In the genomic region with DNA sequence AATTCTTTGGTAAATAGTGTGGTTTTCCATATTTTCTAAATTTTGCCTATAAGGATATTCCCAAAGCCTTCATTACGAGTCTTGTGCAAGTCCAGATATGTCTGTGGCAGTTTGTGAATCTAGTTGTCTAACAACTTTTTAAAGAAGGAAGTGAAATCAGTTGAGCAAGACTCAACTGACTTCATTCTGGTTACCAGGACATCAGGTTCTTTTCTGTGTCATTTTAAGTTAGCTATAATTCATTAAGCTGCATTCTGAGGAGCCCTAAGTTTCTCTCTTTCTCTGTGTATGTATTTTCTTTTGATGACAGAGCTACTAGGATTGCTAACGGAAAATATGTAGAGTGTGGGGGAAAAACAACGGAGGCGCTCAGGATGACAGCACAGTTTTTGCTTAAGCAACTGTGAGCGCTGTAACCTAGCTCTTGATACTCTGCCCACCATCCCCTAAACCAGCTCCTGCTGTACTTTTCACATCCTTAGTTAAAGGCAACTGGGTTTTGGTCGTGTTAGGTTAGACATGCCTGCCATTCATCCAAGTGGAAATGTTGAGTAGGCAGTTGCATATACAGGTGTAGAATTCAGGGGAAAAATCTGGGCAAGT, we compare ENCODE assay signal across 20 cellular contexts. TPM values are rescaled to one million over a fixed set of nuclear protein-coding genes. Genes with fewer than 3 reads are reported as not detected.
DNase-seq lines count a peak whose midpoint lies in the region; ATAC-seq lines count a peak whose summit lies in the region.
"Had no signal": no experiment of that assay in that cellular context is flagged by ENCODE, and none has a peak within 500 bp of the region (broad histone marks: within the 10 kb centered on the region; RNA-seq: fewer than 3 reads in every experiment).

No MANE protein-coding gene starts in this region.

- ATAC-seq in GM18861 (IDR thresholded peaks at IDR 0.05; ENCODE audit: unreplicated experiment) (peak; percentile 57), esophagus mucosa (peak; percentile 68), sciatic nerve (peak; percentile 58), GM21723 (IDR thresholded peaks at IDR 0.05; ENCODE audit: unreplicated experiment) (no peak)
- ATAC-seq: activated CD8-positive, alpha-beta T cell treated with anti-CD3 and anti-CD28 coated beads, Interleukin-2, amount 10 ng/mL, durations not matched to agents 7 days and 5 days; K562; mucosa of descending colon; WTC11 had no signal

- peak; percentile 80 for DNase-seq in NOMO-1 treated with dmso at 0.1 percent for 144 hours (lab: John Stamatoyannopoulos, UW; ENCODE audit: unreplicated experiment)
- DNase-seq in sciatic nerve (ENCODE audit: low spot score) = no peak
- DNase-seq in activated CD4-positive, alpha-beta T cell treated with anti-CD3 and anti-CD28 coated beads for 1 hour = no peak
- DNase-seq in activated CD8-positive, alpha-beta memory T cell treated with anti-CD3 and anti-CD28 coated beads, Interleukin-2, amount 50 U/mL, for 48 hours = no peak
- DNase-seq in AG08396 (ENCODE audit: low spot score) = no peak
- DNase-seq: activated CD8-positive, alpha-beta T cell treated with anti-CD3 and anti-CD28 coated beads, Interleukin-2, amount 10 ng/mL, durations not matched to agents 7 days and 5 days; effector memory CD4-positive, alpha-beta T cell; GM23248; hypothalamus; kidney glomerular epithelial cell; mucosa of descending colon; NCI-H1436; occipital lobe; right lobe of liver; T-helper 2 cell had no signal

- intact Hi-C loops in sciatic nerve (cut with DNase I) = no loop called here

RNA-seq across cellular contexts. Expression of a gene that starts 9.1 kb away (rescaled TPM):
- total RNA-seq in esophagus mucosa (40.1 TPM), sciatic nerve (54.6 TPM)
